ENCODE assay signal across 8 cellular contexts in genomic region chr7:102415685-102416225, GRCh38. TPM values are rescaled to one million over a fixed set of nuclear protein-coding genes. Genes with fewer than 3 reads are reported as not detected.
DNase-seq lines count a peak whose midpoint lies in the region; ATAC-seq and TF ChIP-seq lines count a peak whose summit lies in the region.

No MANE protein-coding gene starts in this region.

- peak; percentile 59 to 68 (median 65) for DNase-seq in effector memory CD8-positive, alpha-beta T cell
- DNase-seq in SW 1271 (lab: John Stamatoyannopoulos, UW), result no peak
- no peak for DNase-seq in type B pancreatic cell (ENCODE audit: extremely low spot score, unreplicated experiment)
- no peak for DNase-seq in ascending aorta (ENCODE audit: low spot score in 2 of 2)
- no peak for DNase-seq in NCI-H226

- H3K4me1 ChIP-seq in ascending aorta, result no peaks in the 10 kb centered on the region

- peak overlapping the region; percentile 78 to 89 for H3K4me3 Mint-ChIP-seq in effector memory CD8-positive, alpha-beta T cell
- peak overlapping the region; percentile 76 for H3K4me3 Mint-ChIP-seq in stimulated activated memory B cell treated with anti-CD40 and anti-IgM and Interleukin-4, amounts not matched to agents 10 μg/mL and 1 μg/mL and 100 μg/mL, for 72 hours
- H3K4me3 Mint-ChIP-seq in type B pancreatic cell, result no peak overlapping the region

- H3K27me3 ChIP-seq in ascending aorta, result no peaks in the 10 kb centered on the region

- H3K27me3 Mint-ChIP-seq in effector memory CD8-positive, alpha-beta T cell, result no peaks in the 10 kb centered on the region
- H3K27me3 Mint-ChIP-seq in stimulated activated memory B cell treated with anti-CD40 and anti-IgM and Interleukin-4, amounts not matched to agents 10 μg/mL and 1 μg/mL and 100 μg/mL, for 72 hours, result no peaks in the 10 kb centered on the region
- no peaks in the 10 kb centered on the region for H3K27me3 Mint-ChIP-seq in type B pancreatic cell

- H3K27ac ChIP-seq in VCaP, result peak overlapping the region; percentile 93
- H3K27ac ChIP-seq in ascending aorta, result no peak overlapping the region

- intact Hi-C loops in ascending aorta (cut with DNase I), result no loop called here

- H3K4me1 Mint-ChIP-seq in effector memory CD8-positive, alpha-beta T cell (ENCODE audit: low read depth in 2 of 2), result peaks cover 39 to 49% of the 10 kb centered on the region in 2 donors
- H3K4me1 Mint-ChIP-seq in stimulated activated memory B cell treated with anti-CD40 and anti-IgM and Interleukin-4, amounts not matched to agents 10 μg/mL and 1 μg/mL and 100 μg/mL, for 72 hours, result peaks cover 72% of the 10 kb centered on the region
- H3K4me1 Mint-ChIP-seq in type B pancreatic cell (ENCODE audit: unreplicated experiment), result no peaks in the 10 kb centered on the region

- H3K9me3 Mint-ChIP-seq in effector memory CD8-positive, alpha-beta T cell, result no peaks in the 10 kb centered on the region
- H3K9me3 Mint-ChIP-seq in stimulated activated memory B cell treated with anti-CD40 and anti-IgM and Interleukin-4, amounts not matched to agents 10 μg/mL and 1 μg/mL and 100 μg/mL, for 72 hours, result no peaks in the 10 kb centered on the region
- H3K9me3 Mint-ChIP-seq in type B pancreatic cell, result no peaks in the 10 kb centered on the region

- H3K4me3 ChIP-seq in ascending aorta, result no peak overlapping the region

- H3K36me3 ChIP-seq in ascending aorta, result peaks cover 33 to 57% of the 10 kb centered on the region in 2 donors

- H3K36me3 Mint-ChIP-seq in effector memory CD8-positive, alpha-beta T cell (ENCODE audit: insufficient read depth), result peaks cover 32% of the 10 kb centered on the region
- peaks cover 48% of the 10 kb centered on the region for H3K36me3 Mint-ChIP-seq in stimulated activated memory B cell treated with anti-CD40 and anti-IgM and Interleukin-4, amounts not matched to agents 10 μg/mL and 1 μg/mL and 100 μg/mL, for 72 hours
- H3K36me3 Mint-ChIP-seq in type B pancreatic cell, result peaks cover 19% of the 10 kb centered on the region

- H3K9me3 ChIP-seq in ascending aorta, result no peaks in the 10 kb centered on the region

- peak overlapping the region; percentile 83 to 98 for H3K27ac Mint-ChIP-seq in effector memory CD8-positive, alpha-beta T cell
- peak overlapping the region; percentile 96 for H3K27ac Mint-ChIP-seq in stimulated activated memory B cell treated with anti-CD40 and anti-IgM and Interleukin-4, amounts not matched to agents 10 μg/mL and 1 μg/mL and 100 μg/mL, for 72 hours
- no peak overlapping the region for H3K27ac Mint-ChIP-seq in type B pancreatic cell

- TF ChIP-seq CTCF in VCaP (conservative IDR thresholded peaks at IDR 0.05) (no peak), type B pancreatic cell (conservative IDR thresholded peaks at IDR 0.05) (no peak), ascending aorta (IDR thresholded peaks at IDR 0.05) (no peak)

- ATAC-seq in GM21447 (IDR thresholded peaks at IDR 0.05; ENCODE audit: unreplicated experiment), result peak; percentile 48
- ATAC-seq in effector memory CD8-positive, alpha-beta T cell (replicated peaks), result peak; percentile 82
- ATAC-seq in stimulated activated memory B cell treated with anti-CD40 and anti-IgM and Interleukin-4, amounts not matched to agents 10 μg/mL and 1 μg/mL and 100 μg/mL, for 72 hours, result peak; percentile 86

RNA-seq across cellular contexts. Expression of gene ORAI2, which starts 17.6 kb away (rescaled TPM):
- total RNA-seq in type B pancreatic cell (ENCODE audit: low replicate concordance) (23.1 and 34.9 TPM in 2 replicates), ascending aorta (45.1 TPM)

RNA-seq across cellular contexts. Expression of gene PRKRIP1, which starts 19.6 kb away (rescaled TPM):
- total RNA-seq in type B pancreatic cell (ENCODE audit: low replicate concordance) (28.2 and 34.0 TPM in 2 replicates), ascending aorta (23.6 TPM)

RNA-seq across cellular contexts. Expression of gene ALKBH4, which starts 48.9 kb away (rescaled TPM):
- total RNA-seq in type B pancreatic cell (ENCODE audit: low replicate concordance) (11.2 and 13.3 TPM in 2 replicates), ascending aorta (26.4 TPM)

RNA-seq across cellular contexts. Expression of gene LRWD1, which starts 49.0 kb away (rescaled TPM):
- total RNA-seq in type B pancreatic cell (ENCODE audit: low replicate concordance), result 16.5 and 23.5 TPM in 2 replicates
- 24.4 TPM for total RNA-seq in ascending aorta

RNA-seq across cellular contexts. Expression of gene SPDYE6, which starts 59.5 kb away (rescaled TPM):
- not detected in 2 replicates for total RNA-seq in type B pancreatic cell (ENCODE audit: low replicate concordance)
- not detected for total RNA-seq in ascending aorta

Comparison
In these comparisons a context has a peak if more than half of its experiments do, and no peak if none do; other contexts are left out.
1. DNase-seq: peak in effector memory CD8-positive, alpha-beta T cell (3 of 3); none in SW 1271 (0 of 2), type B pancreatic cell (single experiment), ascending aorta (0 of 2) and NCI-H226 (single experiment).
2. Peak in every context shown above with its lines, with median percentiles within 50 percentile points of each other: ATAC-seq.